15 cellular contexts compared by ENCODE assay signal in the genomic region with DNA sequence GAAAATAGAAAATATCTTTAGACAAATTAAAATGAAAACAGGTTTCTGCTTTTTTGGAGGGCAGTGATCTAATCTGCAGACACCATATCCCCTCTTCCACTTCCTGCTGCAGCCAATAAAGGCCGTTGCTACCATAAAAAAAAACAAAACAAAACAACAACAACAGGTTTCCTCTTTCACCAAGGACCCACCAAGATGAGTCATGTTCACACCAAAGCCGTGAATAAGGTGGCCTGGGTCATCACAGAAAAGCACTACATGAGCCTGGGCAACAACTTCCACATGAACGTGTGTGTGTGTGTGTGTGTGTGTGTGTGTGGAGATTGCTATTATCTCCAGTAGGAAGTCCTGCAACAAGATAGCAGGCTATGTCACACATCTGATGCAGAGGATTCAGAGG. TPM values are rescaled to one million over a fixed set of nuclear protein-coding genes. Genes with fewer than 3 reads are reported as not detected.
DNase-seq lines count a peak whose midpoint lies in the region; ATAC-seq and TF ChIP-seq lines count a peak whose summit lies in the region.
"Had no signal": no experiment of that assay in that cellular context is flagged by ENCODE, and none has a peak within 500 bp of the region (broad histone marks: within the 10 kb centered on the region; RNA-seq: fewer than 3 reads in every experiment).

No MANE protein-coding gene starts in this region.

- H3K4me3 ChIP-seq in HEK293 (ENCODE audit: low read depth, low read length) (no peak overlapping the region), esophagus squamous epithelium (no peak overlapping the region)
- H3K4me3 ChIP-seq: transverse colon had no signal

- no peak for TF ChIP-seq CTCF in HEK293 (tag by site-specific recombination; IDR thresholded peaks at IDR 0.05)
- TF ChIP-seq CTCF in esophagus squamous epithelium (IDR thresholded peaks at IDR 0.05), result no peak

- H3K27ac ChIP-seq in HEK293 (ENCODE audit: extremely low read depth, low read depth, low read length) (no peak overlapping the region), esophagus squamous epithelium (no peak overlapping the region)
- H3K27ac ChIP-seq: transverse colon had no signal

- intact Hi-C loops in esophagus squamous epithelium (cut with DNase I), result no loop called here

- 20 to 27% methylated on average over 3 of the region's 3 CpGs for WGBS in esophagus squamous epithelium, 2 donors

- H3K36me3 ChIP-seq in HEK293 (ENCODE audit: control insufficient read depth in 2 of 2, insufficient read depth in 1 of 2, low read length in 2 of 2) (no peaks in the 10 kb centered on the region), esophagus squamous epithelium (no peaks in the 10 kb centered on the region)
- H3K36me3 ChIP-seq: transverse colon had no signal

- no peak for TF ChIP-seq POLR2A in esophagus squamous epithelium (IDR thresholded peaks at IDR 0.05)

- H3K4me1 ChIP-seq in HEK293 (ENCODE audit: control insufficient read depth, insufficient read depth, low read length) (no peaks in the 10 kb centered on the region; the same call in 1 of the 2 replicates), esophagus squamous epithelium (no peaks in the 10 kb centered on the region)
- H3K4me1 ChIP-seq: transverse colon had no signal

- CTCF ChIA-PET in HEK293 (lab: Yijun Ruan, JAX), result interaction anchor here (0.7 to 1.9 kb wide), 3 partner anchors 12 to 232 kb away, joined by 3 to 6 read pairs (median 4); no protein-coding TSS in a partner anchor

- POLR2A ChIA-PET in HEK293 (lab: Yijun Ruan, JAX), result no interaction called here

- H3K9me3 ChIP-seq in HEK293 (ENCODE audit: control insufficient read depth, insufficient read depth, low read depth, low read length) (no peaks in the 10 kb centered on the region), esophagus squamous epithelium (no peaks in the 10 kb centered on the region)
- H3K9me3 ChIP-seq: transverse colon had no signal

- DNase-seq in MV-4-11 (lab: John Stamatoyannopoulos, UW) (peak; percentile 14), islet precursor cell (peak; percentile 75), esophagus squamous epithelium (lab: John Stamatoyannopoulos, UW) (no peak), HuH-7.5 (ENCODE audit: low spot score) (no peak)
- DNase-seq: activated CD4-positive, alpha-beta T cell treated with anti-CD3 and anti-CD28 coated beads for 4 hours; KG1; stimulated activated CD4-positive, alpha-beta T cell treated with anti-CD3 and anti-CD28 coated beads, Interleukin-2, amount 100 ng/mL, for 48 hours; transverse colon had no signal

- peaks cover 0 to 15% (median 0%) of the 10 kb centered on the region in 4 donors for H3K27me3 ChIP-seq in esophagus squamous epithelium

- ATAC-seq in GM18511 (IDR thresholded peaks at IDR 0.05; ENCODE audit: unreplicated experiment) (peak; percentile 97), HG03097 (IDR thresholded peaks at IDR 0.05; ENCODE audit: low FRiP score, unreplicated experiment) (no peak), HG03571 (IDR thresholded peaks at IDR 0.05; ENCODE audit: unreplicated experiment) (no peak)
- ATAC-seq: naive thymus-derived CD8-positive, alpha-beta T cell; Panc1 had no signal

TF ChIP-seq in HEK293, 187 proteins besides CTCF, POLR2A, EP300 and RAD21:
- TF ChIP-seq ZNF48 (tag by site-specific recombination; IDR thresholded peaks at IDR 0.05) (no peak), ZNF391 (tag by site-specific recombination; IDR thresholded peaks at IDR 0.05; ENCODE audit: borderline replicate concordance, low read depth) (no peak), ZNF335 (tag by site-specific recombination; conservative IDR thresholded peaks at IDR 0.05) (peak; percentile 49; the same call in 1 of the 2 replicates), SCRT1 (tag by site-specific recombination; IDR thresholded peaks at IDR 0.05; ENCODE audit: borderline replicate concordance) (peak; percentile 19; the same call in 1 of the 2 replicates), SCRT2 (tag by site-specific recombination; IDR thresholded peaks at IDR 0.05) (peak; percentile 65), ZFP69B (tag by site-specific recombination; IDR thresholded peaks at IDR 0.05) (peak; percentile 28; the same call in 1 of the 2 replicates), ZNF549 (tag by site-specific recombination; IDR thresholded peaks at IDR 0.05) (no peak), ZNF510 (tag by site-specific recombination; IDR thresholded peaks at IDR 0.05; ENCODE audit: insufficient replicate concordance) (no peak), ZNF114 (tag by site-specific recombination; IDR thresholded peaks at IDR 0.05) (no peak)
- TF ChIP-seq, protein P1, sequence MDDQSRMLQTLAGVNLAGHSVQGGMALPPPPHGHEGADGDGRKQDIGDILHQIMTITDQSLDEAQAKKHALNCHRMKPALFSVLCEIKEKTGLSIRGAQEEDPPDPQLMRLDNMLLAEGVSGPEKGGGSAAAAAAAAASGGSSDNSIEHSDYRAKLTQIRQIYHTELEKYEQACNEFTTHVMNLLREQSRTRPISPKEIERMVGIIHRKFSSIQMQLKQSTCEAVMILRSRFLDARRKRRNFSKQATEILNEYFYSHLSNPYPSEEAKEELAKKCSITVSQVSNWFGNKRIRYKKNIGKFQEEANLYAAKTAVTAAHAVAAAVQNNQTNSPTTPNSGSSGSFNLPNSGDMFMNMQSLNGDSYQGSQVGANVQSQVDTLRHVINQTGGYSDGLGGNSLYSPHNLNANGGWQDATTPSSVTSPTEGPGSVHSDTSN (CRISPR knock-in tag; IDR thresholded peaks at IDR 0.05), result no peak
- TF ChIP-seq, protein P2, sequence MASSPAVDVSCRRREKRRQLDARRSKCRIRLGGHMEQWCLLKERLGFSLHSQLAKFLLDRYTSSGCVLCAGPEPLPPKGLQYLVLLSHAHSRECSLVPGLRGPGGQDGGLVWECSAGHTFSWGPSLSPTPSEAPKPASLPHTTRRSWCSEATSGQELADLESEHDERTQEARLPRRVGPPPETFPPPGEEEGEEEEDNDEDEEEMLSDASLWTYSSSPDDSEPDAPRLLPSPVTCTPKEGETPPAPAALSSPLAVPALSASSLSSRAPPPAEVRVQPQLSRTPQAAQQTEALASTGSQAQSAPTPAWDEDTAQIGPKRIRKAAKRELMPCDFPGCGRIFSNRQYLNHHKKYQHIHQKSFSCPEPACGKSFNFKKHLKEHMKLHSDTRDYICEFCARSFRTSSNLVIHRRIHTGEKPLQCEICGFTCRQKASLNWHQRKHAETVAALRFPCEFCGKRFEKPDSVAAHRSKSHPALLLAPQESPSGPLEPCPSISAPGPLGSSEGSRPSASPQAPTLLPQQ (tag by site-specific recombination; IDR thresholded peaks at IDR 0.05), result peak; percentile 71
- TF ChIP-seq, protein P3, sequence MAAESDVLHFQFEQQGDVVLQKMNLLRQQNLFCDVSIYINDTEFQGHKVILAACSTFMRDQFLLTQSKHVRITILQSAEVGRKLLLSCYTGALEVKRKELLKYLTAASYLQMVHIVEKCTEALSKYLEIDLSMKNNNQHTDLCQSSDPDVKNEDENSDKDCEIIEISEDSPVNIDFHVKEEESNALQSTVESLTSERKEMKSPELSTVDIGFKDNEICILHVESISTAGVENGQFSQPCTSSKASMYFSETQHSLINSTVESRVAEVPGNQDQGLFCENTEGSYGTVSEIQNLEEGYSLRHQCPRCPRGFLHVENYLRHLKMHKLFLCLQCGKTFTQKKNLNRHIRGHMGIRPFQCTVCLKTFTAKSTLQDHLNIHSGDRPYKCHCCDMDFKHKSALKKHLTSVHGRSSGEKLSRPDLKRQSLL (tag by site-specific recombination; IDR thresholded peaks at IDR 0.05), result no peak

RNA-seq across cellular contexts. Expression of a gene that starts 24.8 kb away (rescaled TPM):
- total RNA-seq in esophagus squamous epithelium, result 10 to 100 TPM; 17.9 to 39.7 (median 24.0) TPM
- total RNA-seq: fibroblast of villous mesenchyme; naive thymus-derived CD8-positive, alpha-beta T cell had no signal

Comparison
In these comparisons a context has a peak if more than half of its experiments do, and no peak if none do; other contexts are left out.
1. DNase-seq: peak in MV-4-11 (single experiment) and islet precursor cell (single experiment); none in esophagus squamous epithelium (single experiment) and HuH-7.5 (single experiment).